1 cellular context compared by ENCODE assay signal in genomic region chr11:61369372-61370348, GRCh38.
TF ChIP-seq lines count a peak whose summit lies in the region.

No MANE protein-coding gene starts in this region.

TF ChIP-seq in IMR-90, 13 proteins besides CTCF, POLR2A, EP300 and RAD21 (continued from another document):
- TF ChIP-seq CEBPB (IDR thresholded peaks at IDR 0.05; ENCODE audit: low read depth, low read length) (peak; percentile 84), ELK1 (IDR thresholded peaks at IDR 0.05; ENCODE audit: borderline replicate concordance, low read depth, low read length) (no peak)
TF ChIP-seq in IMR-90: peak in this region for 5.
